1 cellular context compared by ENCODE assay signal in genomic region chr7:108291135-108291508, GRCh38.
TF ChIP-seq lines count a peak whose summit lies in the region.

No MANE protein-coding gene starts in this region.

TF ChIP-seq in neural cell, 6 proteins besides CTCF, POLR2A, EP300 and RAD21 (continued from another document):
- no peak for TF ChIP-seq REST (IDR thresholded peaks at IDR 0.05; ENCODE audit: borderline replicate concordance)
- no peak for TF ChIP-seq EZH2 (IDR thresholded peaks at IDR 0.05; ENCODE audit: borderline replicate concordance, insufficient read depth, low read length, poor library complexity, severe bottlenecking)
- no peak for TF ChIP-seq TAF1 (IDR thresholded peaks at IDR 0.05; ENCODE audit: low read depth)
- no peak for TF ChIP-seq POLR2AphosphoS5 (IDR thresholded peaks at IDR 0.05)
- TF ChIP-seq SMC3 (conservative IDR thresholded peaks at IDR 0.05; ENCODE audit: poor library complexity): no peak
